Comparison of ENCODE assay signal across 2 cellular contexts in the genomic region with DNA sequence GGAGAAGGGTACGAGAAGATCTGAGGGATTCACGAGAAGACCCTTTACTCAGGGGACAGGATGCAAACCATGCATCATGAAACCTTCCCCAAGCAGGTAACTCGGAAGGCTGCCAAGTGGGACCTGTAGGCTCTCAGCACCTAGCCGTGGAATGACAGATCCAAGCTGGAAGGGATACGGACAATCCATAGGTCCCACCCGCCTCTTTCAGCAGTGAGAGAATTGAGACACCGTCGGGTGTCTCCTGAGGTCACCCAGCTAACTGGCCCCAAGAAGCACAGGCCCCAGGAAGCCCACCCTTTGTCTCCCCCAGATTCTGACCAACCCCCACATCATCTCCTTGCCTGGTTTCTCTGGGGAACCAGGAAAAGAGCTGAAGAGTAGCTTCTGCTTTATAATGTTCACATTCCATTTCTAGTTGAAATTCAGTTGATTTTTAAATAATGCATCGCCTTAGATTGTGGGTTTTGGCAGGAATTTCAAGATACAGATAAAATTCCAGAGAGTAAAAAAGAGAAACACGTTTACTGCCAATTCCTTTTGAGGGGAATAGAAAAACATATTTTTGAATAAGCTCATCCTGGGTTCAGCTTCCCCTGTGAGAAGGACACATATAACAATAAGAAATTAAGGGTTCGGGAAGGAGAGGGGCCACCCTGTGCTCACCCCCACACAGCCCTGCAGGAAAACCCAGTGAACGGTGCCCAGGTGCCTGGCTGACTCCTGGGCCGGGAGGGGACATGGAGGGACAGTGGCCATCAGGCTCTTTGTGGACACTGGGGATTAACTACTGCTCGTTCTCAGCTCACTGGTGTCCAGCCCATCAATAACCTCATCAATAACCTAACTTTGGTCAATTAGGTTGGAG.
TF ChIP-seq lines count a peak whose summit lies in the region.

No MANE protein-coding gene starts in this region.

TF ChIP-seq in SK-N-SH, 30 proteins besides CTCF, POLR2A, EP300 and RAD21 (continued from another document):
- TF ChIP-seq, protein P1, sequence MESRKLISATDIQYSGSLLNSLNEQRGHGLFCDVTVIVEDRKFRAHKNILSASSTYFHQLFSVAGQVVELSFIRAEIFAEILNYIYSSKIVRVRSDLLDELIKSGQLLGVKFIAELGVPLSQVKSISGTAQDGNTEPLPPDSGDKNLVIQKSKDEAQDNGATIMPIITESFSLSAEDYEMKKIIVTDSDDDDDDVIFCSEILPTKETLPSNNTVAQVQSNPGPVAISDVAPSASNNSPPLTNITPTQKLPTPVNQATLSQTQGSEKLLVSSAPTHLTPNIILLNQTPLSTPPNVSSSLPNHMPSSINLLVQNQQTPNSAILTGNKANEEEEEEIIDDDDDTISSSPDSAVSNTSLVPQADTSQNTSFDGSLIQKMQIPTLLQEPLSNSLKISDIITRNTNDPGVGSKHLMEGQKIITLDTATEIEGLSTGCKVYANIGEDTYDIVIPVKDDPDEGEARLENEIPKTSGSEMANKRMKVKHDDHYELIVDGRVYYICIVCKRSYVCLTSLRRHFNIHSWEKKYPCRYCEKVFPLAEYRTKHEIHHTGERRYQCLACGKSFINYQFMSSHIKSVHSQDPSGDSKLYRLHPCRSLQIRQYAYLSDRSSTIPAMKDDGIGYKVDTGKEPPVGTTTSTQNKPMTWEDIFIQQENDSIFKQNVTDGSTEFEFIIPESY (IDR thresholded peaks at IDR 0.05; ENCODE audit: borderline replicate concordance, low read depth), result no peak
- TF ChIP-seq, protein P2, sequence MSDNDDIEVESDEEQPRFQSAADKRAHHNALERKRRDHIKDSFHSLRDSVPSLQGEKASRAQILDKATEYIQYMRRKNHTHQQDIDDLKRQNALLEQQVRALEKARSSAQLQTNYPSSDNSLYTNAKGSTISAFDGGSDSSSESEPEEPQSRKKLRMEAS (IDR thresholded peaks at IDR 0.05; ENCODE audit: low read depth), result no peak

TF ChIP-seq in SK-N-SH treated with all-trans-retinoic acid at 6 μM for 48 hours, 23 proteins besides CTCF, POLR2A, EP300 and RAD21 (continued from another document):
- TF ChIP-seq, protein P3, sequence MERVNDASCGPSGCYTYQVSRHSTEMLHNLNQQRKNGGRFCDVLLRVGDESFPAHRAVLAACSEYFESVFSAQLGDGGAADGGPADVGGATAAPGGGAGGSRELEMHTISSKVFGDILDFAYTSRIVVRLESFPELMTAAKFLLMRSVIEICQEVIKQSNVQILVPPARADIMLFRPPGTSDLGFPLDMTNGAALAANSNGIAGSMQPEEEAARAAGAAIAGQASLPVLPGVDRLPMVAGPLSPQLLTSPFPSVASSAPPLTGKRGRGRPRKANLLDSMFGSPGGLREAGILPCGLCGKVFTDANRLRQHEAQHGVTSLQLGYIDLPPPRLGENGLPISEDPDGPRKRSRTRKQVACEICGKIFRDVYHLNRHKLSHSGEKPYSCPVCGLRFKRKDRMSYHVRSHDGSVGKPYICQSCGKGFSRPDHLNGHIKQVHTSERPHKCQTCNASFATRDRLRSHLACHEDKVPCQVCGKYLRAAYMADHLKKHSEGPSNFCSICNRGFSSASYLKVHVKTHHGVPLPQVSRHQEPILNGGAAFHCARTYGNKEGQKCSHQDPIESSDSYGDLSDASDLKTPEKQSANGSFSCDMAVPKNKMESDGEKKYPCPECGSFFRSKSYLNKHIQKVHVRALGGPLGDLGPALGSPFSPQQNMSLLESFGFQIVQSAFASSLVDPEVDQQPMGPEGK (CRISPR knock-in tag; IDR thresholded peaks at IDR 0.05; ENCODE audit: borderline replicate concordance), result no peak
- TF ChIP-seq ESRRG (CRISPR knock-in tag; IDR thresholded peaks at IDR 0.05), result no peak
- TF ChIP-seq, protein P4, sequence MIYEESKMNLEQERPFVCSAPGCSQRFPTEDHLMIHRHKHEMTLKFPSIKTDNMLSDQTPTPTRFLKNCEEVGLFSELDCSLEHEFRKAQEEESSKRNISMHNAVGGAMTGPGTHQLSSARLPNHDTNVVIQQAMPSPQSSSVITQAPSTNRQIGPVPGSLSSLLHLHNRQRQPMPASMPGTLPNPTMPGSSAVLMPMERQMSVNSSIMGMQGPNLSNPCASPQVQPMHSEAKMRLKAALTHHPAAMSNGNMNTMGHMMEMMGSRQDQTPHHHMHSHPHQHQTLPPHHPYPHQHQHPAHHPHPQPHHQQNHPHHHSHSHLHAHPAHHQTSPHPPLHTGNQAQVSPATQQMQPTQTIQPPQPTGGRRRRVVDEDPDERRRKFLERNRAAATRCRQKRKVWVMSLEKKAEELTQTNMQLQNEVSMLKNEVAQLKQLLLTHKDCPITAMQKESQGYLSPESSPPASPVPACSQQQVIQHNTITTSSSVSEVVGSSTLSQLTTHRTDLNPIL (CRISPR knock-in tag; IDR thresholded peaks at IDR 0.05; ENCODE audit: low read depth), result no peak
- TF ChIP-seq GLIS3 (CRISPR knock-in tag; IDR thresholded peaks at IDR 0.05), result no peak
- TF ChIP-seq ZNF565 (CRISPR knock-in tag; conservative IDR thresholded peaks at IDR 0.05; ENCODE audit: low read depth), result no peak
- TF ChIP-seq, protein P5, sequence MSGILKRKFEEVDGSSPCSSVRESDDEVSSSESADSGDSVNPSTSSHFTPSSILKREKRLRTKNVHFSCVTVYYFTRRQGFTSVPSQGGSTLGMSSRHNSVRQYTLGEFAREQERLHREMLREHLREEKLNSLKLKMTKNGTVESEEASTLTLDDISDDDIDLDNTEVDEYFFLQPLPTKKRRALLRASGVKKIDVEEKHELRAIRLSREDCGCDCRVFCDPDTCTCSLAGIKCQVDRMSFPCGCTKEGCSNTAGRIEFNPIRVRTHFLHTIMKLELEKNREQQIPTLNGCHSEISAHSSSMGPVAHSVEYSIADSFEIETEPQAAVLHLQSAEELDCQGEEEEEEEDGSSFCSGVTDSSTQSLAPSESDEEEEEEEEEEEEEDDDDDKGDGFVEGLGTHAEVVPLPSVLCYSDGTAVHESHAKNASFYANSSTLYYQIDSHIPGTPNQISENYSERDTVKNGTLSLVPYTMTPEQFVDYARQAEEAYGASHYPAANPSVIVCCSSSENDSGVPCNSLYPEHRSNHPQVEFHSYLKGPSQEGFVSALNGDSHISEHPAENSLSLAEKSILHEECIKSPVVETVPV (CRISPR knock-in tag; IDR thresholded peaks at IDR 0.05), result no peak
- TF ChIP-seq ISL1 (CRISPR knock-in tag; IDR thresholded peaks at IDR 0.05), result no peak
- TF ChIP-seq SNAI2 (CRISPR knock-in tag; IDR thresholded peaks at IDR 0.05), result no peak
- no peak for TF ChIP-seq ARNTL (CRISPR knock-in tag; IDR thresholded peaks at IDR 0.05; ENCODE audit: borderline replicate concordance, low read depth)
- TF ChIP-seq, protein P6, sequence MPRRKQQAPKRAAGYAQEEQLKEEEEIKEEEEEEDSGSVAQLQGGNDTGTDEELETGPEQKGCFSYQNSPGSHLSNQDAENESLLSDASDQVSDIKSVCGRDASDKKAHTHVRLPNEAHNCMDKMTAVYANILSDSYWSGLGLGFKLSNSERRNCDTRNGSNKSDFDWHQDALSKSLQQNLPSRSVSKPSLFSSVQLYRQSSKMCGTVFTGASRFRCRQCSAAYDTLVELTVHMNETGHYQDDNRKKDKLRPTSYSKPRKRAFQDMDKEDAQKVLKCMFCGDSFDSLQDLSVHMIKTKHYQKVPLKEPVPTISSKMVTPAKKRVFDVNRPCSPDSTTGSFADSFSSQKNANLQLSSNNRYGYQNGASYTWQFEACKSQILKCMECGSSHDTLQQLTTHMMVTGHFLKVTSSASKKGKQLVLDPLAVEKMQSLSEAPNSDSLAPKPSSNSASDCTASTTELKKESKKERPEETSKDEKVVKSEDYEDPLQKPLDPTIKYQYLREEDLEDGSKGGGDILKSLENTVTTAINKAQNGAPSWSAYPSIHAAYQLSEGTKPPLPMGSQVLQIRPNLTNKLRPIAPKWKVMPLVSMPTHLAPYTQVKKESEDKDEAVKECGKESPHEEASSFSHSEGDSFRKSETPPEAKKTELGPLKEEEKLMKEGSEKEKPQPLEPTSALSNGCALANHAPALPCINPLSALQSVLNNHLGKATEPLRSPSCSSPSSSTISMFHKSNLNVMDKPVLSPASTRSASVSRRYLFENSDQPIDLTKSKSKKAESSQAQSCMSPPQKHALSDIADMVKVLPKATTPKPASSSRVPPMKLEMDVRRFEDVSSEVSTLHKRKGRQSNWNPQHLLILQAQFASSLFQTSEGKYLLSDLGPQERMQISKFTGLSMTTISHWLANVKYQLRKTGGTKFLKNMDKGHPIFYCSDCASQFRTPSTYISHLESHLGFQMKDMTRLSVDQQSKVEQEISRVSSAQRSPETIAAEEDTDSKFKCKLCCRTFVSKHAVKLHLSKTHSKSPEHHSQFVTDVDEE (CRISPR knock-in tag; IDR thresholded peaks at IDR 0.05), result no peak
TF ChIP-seq in SK-N-SH treated with all-trans-retinoic acid at 6 μM for 48 hours: peak in this region for 0.
